In genomic region chr11:134025086-134025437, GRCh38 we compare ENCODE assay signal across 19 cellular contexts. TPM values are rescaled to one million over a fixed set of nuclear protein-coding genes. Genes with fewer than 3 reads are reported as not detected.
A peak's percentile ranks its signal among the peaks of the same experiment; 100 is the strongest.
DNase-seq lines count a peak whose midpoint lies in the region; ATAC-seq and TF ChIP-seq lines count a peak whose summit lies in the region.
"Had no signal": no experiment of that assay in that cellular context is flagged by ENCODE, and none has a peak within 500 bp of the region (broad histone marks: within the 10 kb centered on the region; RNA-seq: fewer than 3 reads in every experiment).

No MANE protein-coding gene starts in this region.

- no peaks in the 10 kb centered on the region for H3K9me3 Mint-ChIP-seq in activated naive CD8-positive, alpha-beta T cell treated with anti-CD3 and anti-CD28 coated beads, Interleukin-2, amount 50 U/mL, for 24 hours
- H3K9me3 Mint-ChIP-seq: mesothelial cell of epicardium; naive thymus-derived CD8-positive, alpha-beta T cell had no signal

- peak overlapping the region in 3 of 12 donors; percentile 13 to 70 (median 39) for H3K27ac ChIP-seq in heart left ventricle
- H3K27ac ChIP-seq: right lobe of liver, stomach, transverse colon had no signal

- no peak overlapping the region for H3K4me3 Mint-ChIP-seq in activated naive CD8-positive, alpha-beta T cell treated with anti-CD3 and anti-CD28 coated beads, Interleukin-2, amount 50 U/mL, for 24 hours
- H3K4me3 Mint-ChIP-seq: B cell, mesothelial cell of epicardium had no signal

- no peak overlapping the region for H3K27ac Mint-ChIP-seq in activated naive CD8-positive, alpha-beta T cell treated with anti-CD3 and anti-CD28 coated beads, Interleukin-2, amount 50 U/mL, for 24 hours
- H3K27ac Mint-ChIP-seq: B cell, mesothelial cell of epicardium had no signal

- H3K27me3 Mint-ChIP-seq in activated naive CD8-positive, alpha-beta T cell treated with anti-CD3 and anti-CD28 coated beads, Interleukin-2, amount 50 U/mL, for 24 hours: no peaks in the 10 kb centered on the region
- H3K27me3 Mint-ChIP-seq: naive thymus-derived CD8-positive, alpha-beta T cell had no signal

- ATAC-seq in heart left ventricle (peak; percentile 95 to 99 (median 98)), GM18520 (IDR thresholded peaks at IDR 0.05; ENCODE audit: unreplicated experiment) (no peak), GM21360 (IDR thresholded peaks at IDR 0.05; ENCODE audit: unreplicated experiment) (no peak)
- no peak for ATAC-seq in activated naive CD8-positive, alpha-beta T cell treated with anti-CD3 and anti-CD28 coated beads, Interleukin-2, amount 50 U/mL, for 24 hours
- ATAC-seq: left colon; naive thymus-derived CD8-positive, alpha-beta T cell; right lobe of liver had no signal

- no peak for TF ChIP-seq CTCF in heart left ventricle (IDR thresholded peaks at IDR 0.05)

- H3K4me3 ChIP-seq in heart left ventricle: no peak overlapping the region
- H3K4me3 ChIP-seq: right lobe of liver, stomach, transverse colon had no signal

- intact Hi-C loops in heart left ventricle (cut with DNase I): no loop called here

- peaks cover 29% of the 10 kb centered on the region for H3K4me1 Mint-ChIP-seq in activated naive CD8-positive, alpha-beta T cell treated with anti-CD3 and anti-CD28 coated beads, Interleukin-2, amount 50 U/mL, for 24 hours
- H3K4me1 Mint-ChIP-seq: B cell had no signal

- whole genome bisulfite sequencing in heart left ventricle, 4 donors: 38 to 79% (median 56%) methylated on average over 11 of the region's 11 CpGs

- no peaks in the 10 kb centered on the region for H3K27me3 ChIP-seq in heart left ventricle
- H3K27me3 ChIP-seq: right lobe of liver had no signal

- H3K36me3 ChIP-seq in heart left ventricle: no peaks in the 10 kb centered on the region
- H3K36me3 ChIP-seq: right lobe of liver, stomach, transverse colon had no signal

- DNase-seq in Ammon's horn (ENCODE audit: low spot score) (peak; percentile 78), amygdala (lab: John Stamatoyannopoulos, UW) (peak in 40 of 56 donors; percentile 21 to 83 (median 60)), heart left ventricle (peak; percentile 80 to 91 (median 83)), nucleus accumbens (lab: John Stamatoyannopoulos, UW) (peak in 45 of 56 donors; percentile 26 to 85 (median 52)), HPDE6-E6E7 (ENCODE audit: extremely low spot score) (no peak)
- no peak for DNase-seq in activated naive CD8-positive, alpha-beta T cell treated with anti-CD3 and anti-CD28 coated beads, Interleukin-2, amount 50 U/mL, for 24 hours
- DNase-seq: activated gamma-delta T cell treated with Interleukin-2 at 50 U/mL for 16 hours; GF-D8; left colon; naive thymus-derived CD8-positive, alpha-beta T cell; NCI-H510A treated with DMSO at 0.1 percent for 48 hours; NK-92 treated with Interleukin-12 subunit alpha and Interleukin-12 subunit beta, amount 100 ng/mL, for 24 hours; stomach; transverse colon had no signal

- peaks cover 0 to 25% (median 4%) of the 10 kb centered on the region in 12 donors for H3K4me1 ChIP-seq in heart left ventricle
- H3K4me1 ChIP-seq: right lobe of liver, stomach, transverse colon had no signal

- no peaks in the 10 kb centered on the region for H3K36me3 Mint-ChIP-seq in activated naive CD8-positive, alpha-beta T cell treated with anti-CD3 and anti-CD28 coated beads, Interleukin-2, amount 50 U/mL, for 24 hours (ENCODE audit: low read depth)
- H3K36me3 Mint-ChIP-seq: mesothelial cell of epicardium; naive thymus-derived CD8-positive, alpha-beta T cell had no signal

- H3K9me3 ChIP-seq in heart left ventricle: no peaks in the 10 kb centered on the region
- H3K9me3 ChIP-seq: right lobe of liver, stomach, transverse colon had no signal

- no peak for TF ChIP-seq POLR2A in heart left ventricle (IDR thresholded peaks at IDR 0.05)

RNA-seq across cellular contexts. Expression of gene JAM3, which starts 43.8 kb away (rescaled TPM):
- 10 to 100 TPM; 23.4 to 56.9 (median 34.3) TPM for total RNA-seq in heart left ventricle
- 10 to 100 TPM; 11.9 to 18.5 TPM for polyA plus RNA-seq in heart left ventricle

Comparison
In these comparisons a context has a peak if more than half of its experiments do, and no peak if none do; other contexts are left out.
1. DNase-seq: peak in Ammon's horn (single experiment), amygdala (40 of 56), heart left ventricle (5 of 5) and nucleus accumbens (45 of 56); none in activated naive CD8-positive, alpha-beta T cell treated with anti-CD3 and anti-CD28 coated beads, Interleukin-2, amount 50 U/mL, for 24 hours (single experiment) and HPDE6-E6E7 (single experiment).
2. ATAC-seq: peak in heart left ventricle (4 of 4); none in GM18520 (single experiment), GM21360 (single experiment) and activated naive CD8-positive, alpha-beta T cell treated with anti-CD3 and anti-CD28 coated beads, Interleukin-2, amount 50 U/mL, for 24 hours (single experiment).